10 cellular contexts compared by ENCODE assay signal in genomic region chr16:9135797-9136196, GRCh38. TPM values are rescaled to one million over a fixed set of nuclear protein-coding genes. Genes with fewer than 3 reads are reported as not detected.
DNase-seq lines count a peak whose midpoint lies in the region; ATAC-seq and TF ChIP-seq lines count a peak whose summit lies in the region.
"Had no signal": no experiment of that assay in that cellular context is flagged by ENCODE, and none has a peak within 500 bp of the region (broad histone marks: within the 10 kb centered on the region; RNA-seq: fewer than 3 reads in every experiment).

No MANE protein-coding gene starts in this region.

- H3K4me3 ChIP-seq in GM12865 (ENCODE audit: low read depth, low read length), result no peak overlapping the region

- no peak overlapping the region for H3K27ac Mint-ChIP-seq in activated CD4-positive, alpha-beta T cell treated with anti-CD3 and anti-CD28 coated beads, Interleukin-2, amount 10 ng/mL, durations not matched to agents 24 days and 14 days
- no peak overlapping the region for H3K27ac Mint-ChIP-seq in nephron progenitor cell

- ATAC-seq in GM21515 (IDR thresholded peaks at IDR 0.05; ENCODE audit: unreplicated experiment) (peak; percentile 58), HG03558 (IDR thresholded peaks at IDR 0.05; ENCODE audit: extremely low read depth, unreplicated experiment) (peak; percentile 58), esophagus mucosa (peak; percentile 47)

- intact Hi-C loops in activated CD4-positive, alpha-beta T cell treated with anti-CD3 and anti-CD28 coated beads, Interleukin-2, amount 10 ng/mL, durations not matched to agents 24 days and 14 days (cut with micrococcal nuclease), result loop anchor here (2.0 to 10.0 kb wide), 5 partner anchors 128 to 568 kb away; partner anchors contain the start of genes PMM2 and TMEM186

- DNase-seq in GM12865 (ENCODE audit: low read depth) (peak; percentile 88), HuH-7.5 (ENCODE audit: low spot score) (no peak), nephron progenitor cell (no peak)
- DNase-seq in stimulated activated CD4-positive, alpha-beta T cell treated with anti-CD3 and anti-CD28 coated beads, Interleukin-15, amount 100 ng/mL, for 24 hours, result no peak
- no peak for DNase-seq in activated CD4-positive, alpha-beta T cell treated with anti-CD3 and anti-CD28 coated beads, Interleukin-2, amount 10 ng/mL, durations not matched to agents 24 days and 14 days
- DNase-seq: activated effector memory CD4-positive, alpha-beta T cell treated with Interleukin-2 at 50 U/mL for 16 hours; stimulated activated CD4-positive, alpha-beta T cell treated with anti-CD3 and anti-CD28 coated beads, Interleukin-2, amount 100 ng/mL, for 24 hours had no signal

- no peaks in the 10 kb centered on the region for H3K9me3 Mint-ChIP-seq in activated CD4-positive, alpha-beta T cell treated with anti-CD3 and anti-CD28 coated beads, Interleukin-2, amount 10 ng/mL, durations not matched to agents 24 days and 14 days
- peaks cover 4% of the 10 kb centered on the region for H3K9me3 Mint-ChIP-seq in nephron progenitor cell

- peaks cover 1% of the 10 kb centered on the region for H3K36me3 Mint-ChIP-seq in activated CD4-positive, alpha-beta T cell treated with anti-CD3 and anti-CD28 coated beads, Interleukin-2, amount 10 ng/mL, durations not matched to agents 24 days and 14 days (ENCODE audit: low read depth)
- peaks cover 6% of the 10 kb centered on the region for H3K36me3 Mint-ChIP-seq in nephron progenitor cell (ENCODE audit: low read depth)

- no peak overlapping the region for H3K4me3 Mint-ChIP-seq in activated CD4-positive, alpha-beta T cell treated with anti-CD3 and anti-CD28 coated beads, Interleukin-2, amount 10 ng/mL, durations not matched to agents 24 days and 14 days
- no peak overlapping the region for H3K4me3 Mint-ChIP-seq in nephron progenitor cell

- H3K27me3 Mint-ChIP-seq in activated CD4-positive, alpha-beta T cell treated with anti-CD3 and anti-CD28 coated beads, Interleukin-2, amount 10 ng/mL, durations not matched to agents 24 days and 14 days, result peaks cover 6% of the 10 kb centered on the region
- peaks cover 6% of the 10 kb centered on the region for H3K27me3 Mint-ChIP-seq in nephron progenitor cell (ENCODE audit: low read depth, poor library complexity)

- H3K4me1 Mint-ChIP-seq in activated CD4-positive, alpha-beta T cell treated with anti-CD3 and anti-CD28 coated beads, Interleukin-2, amount 10 ng/mL, durations not matched to agents 24 days and 14 days, result peaks cover 17% of the 10 kb centered on the region
- H3K4me1 Mint-ChIP-seq in nephron progenitor cell, result peaks cover 18% of the 10 kb centered on the region

- TF ChIP-seq CTCF in GM12865 (IDR thresholded peaks at IDR 0.05; ENCODE audit: insufficient read depth, low read depth, low read length, missing control alignments), result no peak
- no peak for TF ChIP-seq CTCF in nephron progenitor cell (IDR thresholded peaks at IDR 0.05)

RNA-seq across cellular contexts. Expression of gene HAPSTR1, which starts 44.4 kb away (rescaled TPM):
- total RNA-seq in esophagus mucosa, result 50.1 TPM
- total RNA-seq in activated CD4-positive, alpha-beta T cell treated with anti-CD3 and anti-CD28 coated beads, Interleukin-2, amount 10 ng/mL, durations not matched to agents 24 days and 14 days, result 53.4 and 54.2 TPM in 2 replicates
